Comparison of ENCODE assay signal across 8 cellular contexts in genomic region chr15:49046113-49046883, GRCh38. TPM values are rescaled to one million over a fixed set of nuclear protein-coding genes. Genes with fewer than 3 reads are reported as not detected.
DNase-seq lines count a peak whose midpoint lies in the region; FAIRE-seq and TF ChIP-seq lines count a peak whose summit lies in the region.

A gene with protein sequence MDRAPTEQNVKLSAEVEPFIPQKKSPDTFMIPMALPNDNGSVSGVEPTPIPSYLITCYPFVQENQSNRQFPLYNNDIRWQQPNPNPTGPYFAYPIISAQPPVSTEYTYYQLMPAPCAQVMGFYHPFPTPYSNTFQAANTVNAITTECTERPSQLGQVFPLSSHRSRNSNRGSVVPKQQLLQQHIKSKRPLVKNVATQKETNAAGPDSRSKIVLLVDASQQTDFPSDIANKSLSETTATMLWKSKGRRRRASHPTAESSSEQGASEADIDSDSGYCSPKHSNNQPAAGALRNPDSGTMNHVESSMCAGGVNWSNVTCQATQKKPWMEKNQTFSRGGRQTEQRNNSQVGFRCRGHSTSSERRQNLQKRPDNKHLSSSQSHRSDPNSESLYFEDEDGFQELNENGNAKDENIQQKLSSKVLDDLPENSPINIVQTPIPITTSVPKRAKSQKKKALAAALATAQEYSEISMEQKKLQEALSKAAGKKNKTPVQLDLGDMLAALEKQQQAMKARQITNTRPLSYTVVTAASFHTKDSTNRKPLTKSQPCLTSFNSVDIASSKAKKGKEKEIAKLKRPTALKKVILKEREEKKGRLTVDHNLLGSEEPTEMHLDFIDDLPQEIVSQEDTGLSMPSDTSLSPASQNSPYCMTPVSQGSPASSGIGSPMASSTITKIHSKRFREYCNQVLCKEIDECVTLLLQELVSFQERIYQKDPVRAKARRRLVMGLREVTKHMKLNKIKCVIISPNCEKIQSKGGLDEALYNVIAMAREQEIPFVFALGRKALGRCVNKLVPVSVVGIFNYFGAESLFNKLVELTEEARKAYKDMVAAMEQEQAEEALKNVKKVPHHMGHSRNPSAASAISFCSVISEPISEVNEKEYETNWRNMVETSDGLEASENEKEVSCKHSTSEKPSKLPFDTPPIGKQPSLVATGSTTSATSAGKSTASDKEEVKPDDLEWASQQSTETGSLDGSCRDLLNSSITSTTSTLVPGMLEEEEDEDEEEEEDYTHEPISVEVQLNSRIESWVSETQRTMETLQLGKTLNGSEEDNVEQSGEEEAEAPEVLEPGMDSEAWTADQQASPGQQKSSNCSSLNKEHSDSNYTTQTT (minus strand): TSS chr15:49046446. CDS start chr15:49046299, 147 bp downstream.

- H3K4me1 ChIP-seq in Loucy (ENCODE audit: insufficient read depth, low read length, poor library complexity, severe bottlenecking) = peaks cover 28% of the 10 kb centered on the region
- H3K4me1 ChIP-seq in stomach smooth muscle (ENCODE audit: control insufficient read depth, insufficient read depth, low read length) = peaks cover 5% of the 10 kb centered on the region

- peaks cover 30% of the 10 kb centered on the region for H3K4me1 Mint-ChIP-seq in neural crest cell

- no peaks in the 10 kb centered on the region for H3K36me3 ChIP-seq in H7 (replicated peaks; ENCODE audit: control insufficient read depth, insufficient read depth, low read length)
- H3K36me3 ChIP-seq in Loucy (ENCODE audit: insufficient read depth, low read length) = no peaks in the 10 kb centered on the region
- H3K36me3 ChIP-seq in stomach smooth muscle (ENCODE audit: control insufficient read depth in 2 of 2, insufficient read depth in 2 of 2, low read length in 2 of 2) = no peaks in the 10 kb centered on the region

- H3K79me2 ChIP-seq in Loucy (ENCODE audit: insufficient read depth, low read length) = peaks cover 37% of the 10 kb centered on the region

- peak; percentile 91 for DNase-seq in H7
- DNase-seq in SHP77 treated with DMSO at 0.1 percent for 48 hours (lab: John Stamatoyannopoulos, UW) = peak; percentile 78
- peak; percentile 67 for DNase-seq in activated gamma-delta T cell (lab: John Stamatoyannopoulos, UW)
- peak; percentile 94 for DNase-seq in fibroblast of villous mesenchyme (ENCODE audit: low read depth)
- peak; percentile 94 for DNase-seq in neural crest cell (ENCODE audit: low read depth, low spot score)

- peak; percentile 58 for TF ChIP-seq CTCF in Loucy (conservative IDR thresholded peaks at IDR 0.05; ENCODE audit: low read length)
- peak; percentile 8 for TF ChIP-seq CTCF in fibroblast of villous mesenchyme (IDR thresholded peaks at IDR 0.05; ENCODE audit: insufficient read depth, low read depth, low read length)
- TF ChIP-seq CTCF in neural crest cell (conservative IDR thresholded peaks at IDR 0.05) = no peak

- H3K9me3 ChIP-seq in Loucy (ENCODE audit: insufficient read depth, low read depth, low read length) (no peaks in the 10 kb centered on the region), stomach smooth muscle (ENCODE audit: control insufficient read depth in 2 of 2, low read length in 2 of 2) (no peaks in the 10 kb centered on the region)

- peaks cover 4% of the 10 kb centered on the region; the same call in 1 of the 2 replicates for H3F3A ChIP-seq in Loucy (ENCODE audit: low read depth)

- H3K27ac Mint-ChIP-seq in neural crest cell (ENCODE audit: unreplicated experiment) = peak within 1 kb of the TSS; percentile 98

- H3K4me3 ChIP-seq in H7 (ENCODE audit: insufficient read depth, low read depth, low read length) (peak within 1 kb of the TSS; percentile 95), Loucy (ENCODE audit: low read length, poor library complexity, severe bottlenecking) (peak within 1 kb of the TSS; percentile 86), fibroblast of villous mesenchyme (ENCODE audit: low read depth, low read length) (peak within 1 kb of the TSS; percentile 96), stomach smooth muscle (ENCODE audit: low read length in 2 of 2) (peak within 1 kb of the TSS; percentile 89 to 97)

- peaks cover 9% of the 10 kb centered on the region for H3K36me3 Mint-ChIP-seq in neural crest cell (ENCODE audit: low read depth)

- H3K27me3 Mint-ChIP-seq in neural crest cell (ENCODE audit: low read depth) = no peaks in the 10 kb centered on the region

- H3K4me3 Mint-ChIP-seq in neural crest cell = peak within 1 kb of the TSS; percentile 99

- H3K9me3 Mint-ChIP-seq in neural crest cell = no peaks in the 10 kb centered on the region

- H3K27ac ChIP-seq in stomach smooth muscle (ENCODE audit: low read length) = peak within 1 kb of the TSS; percentile 70

- H4K20me1 ChIP-seq in Loucy (ENCODE audit: insufficient read depth, low read length, poor library complexity, severe bottlenecking) = peaks cover 29% of the 10 kb centered on the region

- H2AFZ ChIP-seq in Loucy (ENCODE audit: low read length) = peak within 1 kb of the TSS; percentile 86

- peak within 1 kb of the TSS; percentile 78 for H3K9ac ChIP-seq in Loucy (ENCODE audit: low read depth, low read length, poor library complexity, severe bottlenecking)
- H3K9ac ChIP-seq in stomach smooth muscle (ENCODE audit: low read length in 2 of 2) = peak within 1 kb of the TSS; percentile 91 to 94

- no peaks in the 10 kb centered on the region for H3K9me2 ChIP-seq in Loucy (replicated peaks; ENCODE audit: low read depth, low read length)

- H3K27me3 ChIP-seq in H7 (ENCODE audit: control insufficient read depth, insufficient read depth, low read length) (no peaks in the 10 kb centered on the region), Loucy (ENCODE audit: insufficient read depth, low read length, poor library complexity, severe bottlenecking) (no peaks in the 10 kb centered on the region), stomach smooth muscle (ENCODE audit: control insufficient read depth in 1 of 2, insufficient read depth in 2 of 2, low read length in 2 of 2) (no peaks in the 10 kb centered on the region)

- peak within 1 kb of the TSS; percentile 94 for H3K4me2 ChIP-seq in Loucy (ENCODE audit: low read depth, low read length, poor library complexity, severe bottlenecking)

- peak; percentile 97 for FAIRE-seq in G401.6 (lab: Jason Lieb, UNC)

RNA-seq across cellular contexts. Expression of the gene that starts here (rescaled TPM):
- total RNA-seq in H7 (2014; rRNA removed; shearing (Covaris generic)) = 14.5 and 19.5 TPM in 2 replicates
- total RNA-seq in fibroblast of villous mesenchyme = 43.5 and 74.3 TPM in 2 replicates
- 39.2 and 44.5 TPM in 2 replicates for total RNA-seq in neural crest cell

Comparison
In these comparisons a context has a peak if more than half of its experiments do, and no peak if none do; other contexts are left out.
1. Peak in every context shown above with its lines: DNase-seq, H3K4me3 ChIP-seq and H3K27ac ChIP-seq.